In genomic region chr13:113035209-113035800, GRCh38 we compare ENCODE assay signal across 19 cellular contexts.
DNase-seq lines count a peak whose midpoint lies in the region; ATAC-seq, FAIRE-seq and TF ChIP-seq lines count a peak whose summit lies in the region.
"Had no signal": no experiment of that assay in that cellular context is flagged by ENCODE, and none has a peak within 500 bp of the region (broad histone marks: within the 10 kb centered on the region; RNA-seq: fewer than 3 reads in every experiment).

No MANE protein-coding gene starts in this region.

- H3K36me3 ChIP-seq in right atrium auricular region, result no peaks in the 10 kb centered on the region
- H3K36me3 ChIP-seq in astrocyte (ENCODE audit: insufficient read depth, low read length), result no peaks in the 10 kb centered on the region
- no peaks in the 10 kb centered on the region for H3K36me3 ChIP-seq in aorta (ENCODE audit: control insufficient read depth in 1 of 2, insufficient read depth in 2 of 2, low read length in 1 of 2)
- H3K36me3 ChIP-seq: lower lobe of right lung, pancreas had no signal

- no peaks in the 10 kb centered on the region for H3K79me2 ChIP-seq in astrocyte (ENCODE audit: insufficient read depth, low read length)

- H3K36me3 Mint-ChIP-seq in astrocyte (ENCODE audit: low read depth, unreplicated experiment), result no peaks in the 10 kb centered on the region

- H3K9ac ChIP-seq in astrocyte (ENCODE audit: low read length), result no peak overlapping the region

- TF ChIP-seq CTCF in right atrium auricular region (IDR thresholded peaks at IDR 0.05), result peak in 1 of 2 donors; percentile 25
- TF ChIP-seq CTCF in astrocyte (IDR thresholded peaks at IDR 0.05; ENCODE audit: insufficient read depth, low read depth, low read length), result no peak

- peaks cover 25% of the 10 kb centered on the region for H3K27me3 Mint-ChIP-seq in astrocyte (ENCODE audit: low read depth, unreplicated experiment)
- H3K27me3 Mint-ChIP-seq: activated naive CD4-positive, alpha-beta T cell treated with anti-CD3 and anti-CD28 coated beads, Interleukin-2, amount 50 U/mL, for 24 hours; CD4-positive, alpha-beta T cell had no signal

- ATAC-seq in Right ventricle myocardium inferior (peak; percentile 16), left lobe of liver (peak; percentile 46), aorta (ENCODE audit: low FRiP score) (peak; percentile 27)

- H3K4me3 Mint-ChIP-seq in astrocyte (ENCODE audit: unreplicated experiment), result no peak overlapping the region
- H3K4me3 Mint-ChIP-seq: activated naive CD4-positive, alpha-beta T cell treated with anti-CD3 and anti-CD28 coated beads, Interleukin-2, amount 50 U/mL, for 24 hours; CD4-positive, alpha-beta T cell had no signal

- no peak for FAIRE-seq in astrocyte (lab: Jason Lieb, UNC)
- FAIRE-seq: pancreas had no signal

- WGBS in aorta, 2 donors, result 40 to 45% methylated on average over 20 of the region's 20 CpGs

- H3K4me3 ChIP-seq in right atrium auricular region (no peak overlapping the region), astrocyte (ENCODE audit: insufficient read depth, low read depth, low read length) (no peak overlapping the region), aorta (ENCODE audit: low read length in 2 of 2) (no peak overlapping the region)
- H3K4me3 ChIP-seq: lower lobe of right lung, pancreas, skin epidermis had no signal

- H3K9me3 ChIP-seq in right atrium auricular region (no peaks in the 10 kb centered on the region), astrocyte (ENCODE audit: insufficient read depth, low read depth, low read length) (no peaks in the 10 kb centered on the region), aorta (ENCODE audit: control insufficient read depth, low read length) (no peaks in the 10 kb centered on the region)
- H3K9me3 ChIP-seq: lower lobe of right lung, pancreas had no signal

- no peaks in the 10 kb centered on the region for H4K20me1 ChIP-seq in astrocyte (ENCODE audit: insufficient read depth, low read length)

- H2AFZ ChIP-seq in astrocyte (ENCODE audit: low read depth, low read length), result peak overlapping the region; percentile 43

- DNase-seq in Right ventricle myocardium inferior (ENCODE audit: missing footprints) (no peak), right atrium auricular region (ENCODE audit: low spot score) (no peak), astrocyte (ENCODE audit: low read depth) (no peak), left lobe of liver (ENCODE audit: low spot score) (no peak), aorta (peak in 1 of 2 donors; percentile 41), NCI-H345 (lab: John Stamatoyannopoulos, UW) (no peak), H4 (ENCODE audit: low spot score) (no peak)
- no peak for DNase-seq in stimulated activated CD4-positive, alpha-beta T cell treated with anti-CD3 and anti-CD28 coated beads, Interleukin-1b, Interleukin-23, amount 100 ng/mL, for 48 hours
- DNase-seq: activated CD4-positive, CD25-positive, alpha-beta regulatory T cell; activated T-cell treated with anti-CD3 and anti-CD28 coated beads, Interleukin-2, amount 50 U/mL, for 48 hours; CD4-positive, alpha-beta T cell; lower lobe of right lung; MM.1S; NCI-H446; stimulated activated CD4-positive, alpha-beta T cell treated with anti-CD3 and anti-CD28 coated beads, Interleukin-4, amount 100 ng/mL, for 24 hours; T-helper 1 cell had no signal

- H3K4me2 ChIP-seq in astrocyte (ENCODE audit: low read length), result peak overlapping the region; percentile 62

- H3K4me1 ChIP-seq in right atrium auricular region (peaks cover 0 to 13% of the 10 kb centered on the region in 2 donors), astrocyte (ENCODE audit: insufficient read depth, low read length) (no peaks in the 10 kb centered on the region), aorta (ENCODE audit: control insufficient read depth in 1 of 2, insufficient read depth in 2 of 2, low read length in 2 of 2) (no peaks in the 10 kb centered on the region)
- H3K4me1 ChIP-seq: lower lobe of right lung, pancreas had no signal

- intact Hi-C loops in Right ventricle myocardium inferior (cut with DNase I), result loop anchor here (2.0 to 5.0 kb wide), 3 partner anchors 93 to 357 kb away; no protein-coding TSS in a partner anchor
- intact Hi-C loops in aorta (cut with DNase I), result loop anchor here in 1 of 2 donors (5.0 to 10.0 kb wide), 2 partner anchors 119 to 172 kb away; partner anchors contain the start of genes CUL4A, PCID2 and PROZ

- peaks cover 7% of the 10 kb centered on the region for H3K9me3 Mint-ChIP-seq in astrocyte (ENCODE audit: unreplicated experiment)
- H3K9me3 Mint-ChIP-seq: activated naive CD4-positive, alpha-beta T cell treated with anti-CD3 and anti-CD28 coated beads, Interleukin-2, amount 50 U/mL, for 24 hours; CD4-positive, alpha-beta T cell had no signal

- no peak overlapping the region for H3K27ac Mint-ChIP-seq in astrocyte (ENCODE audit: unreplicated experiment)
- H3K27ac Mint-ChIP-seq: activated naive CD4-positive, alpha-beta T cell treated with anti-CD3 and anti-CD28 coated beads, Interleukin-2, amount 50 U/mL, for 24 hours; CD4-positive, alpha-beta T cell had no signal

- H3K4me1 Mint-ChIP-seq in astrocyte (ENCODE audit: low read depth, unreplicated experiment), result no peaks in the 10 kb centered on the region
- H3K4me1 Mint-ChIP-seq: activated naive CD4-positive, alpha-beta T cell treated with anti-CD3 and anti-CD28 coated beads, Interleukin-2, amount 50 U/mL, for 24 hours had no signal

- H3K27ac ChIP-seq in right atrium auricular region (no peak overlapping the region), astrocyte (ENCODE audit: low read depth, low read length) (no peak overlapping the region), aorta (ENCODE audit: low read depth in 1 of 2, low read length in 2 of 2) (no peak overlapping the region)
- H3K27ac ChIP-seq: lower lobe of right lung, pancreas, skin epidermis had no signal

- no peaks in the 10 kb centered on the region for H3K27me3 ChIP-seq in right atrium auricular region
- peaks cover 8% of the 10 kb centered on the region for H3K27me3 ChIP-seq in astrocyte (ENCODE audit: insufficient read depth, low read length)
- no peaks in the 10 kb centered on the region for H3K27me3 ChIP-seq in aorta (ENCODE audit: control insufficient read depth in 1 of 2, insufficient read depth in 2 of 2, low read length in 1 of 2)
- H3K27me3 ChIP-seq: pancreas had no signal
